9 cellular contexts compared by ENCODE assay signal in the genomic region with DNA sequence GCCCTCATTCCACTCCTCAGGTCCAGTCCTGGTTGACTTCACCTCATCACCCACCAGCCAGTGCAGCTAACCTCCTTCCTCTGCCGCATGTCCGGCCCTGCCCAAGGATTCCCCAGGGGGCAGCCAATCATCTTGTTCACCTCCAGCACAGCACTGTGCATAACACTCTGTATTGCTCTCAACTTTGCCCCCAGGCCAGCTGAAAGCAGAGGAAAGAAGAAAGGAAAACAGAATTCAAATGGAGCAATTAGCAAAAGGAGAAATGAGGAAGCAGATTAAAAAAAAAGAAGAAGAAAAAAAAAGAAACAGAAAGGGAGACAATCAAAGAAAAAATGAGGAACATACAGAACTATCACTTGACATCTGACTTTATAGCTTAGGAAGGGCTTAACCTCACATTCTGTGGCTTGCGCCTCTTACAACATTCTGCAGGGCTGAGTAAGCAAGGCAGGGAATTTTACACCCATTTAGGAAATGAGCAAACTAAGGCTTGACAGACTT. TPM values are rescaled to one million over a fixed set of nuclear protein-coding genes. Genes with fewer than 3 reads are reported as not detected.
DNase-seq lines count a peak whose midpoint lies in the region; ATAC-seq, FAIRE-seq and TF ChIP-seq lines count a peak whose summit lies in the region.
"Had no signal": no experiment of that assay in that cellular context is flagged by ENCODE, and none has a peak within 500 bp of the region (broad histone marks: within the 10 kb centered on the region; RNA-seq: fewer than 3 reads in every experiment).

No MANE protein-coding gene starts in this region.

- peaks cover 7% of the 10 kb centered on the region for H3F3A ChIP-seq in smooth muscle cell (ENCODE audit: low read depth)

- peaks cover 25% of the 10 kb centered on the region for H3K4me1 ChIP-seq in smooth muscle cell (ENCODE audit: low read depth)

- H3K4me3 ChIP-seq in smooth muscle cell (peak overlapping the region; percentile 12), lower leg skin (ENCODE audit: low read depth, poor library complexity, severe bottlenecking) (no peak overlapping the region)

- intact Hi-C loops in lower leg skin (cut with DNase I; ENCODE audit: low total_unique reads) = no loop called here
- intact Hi-C loops in activated naive CD4-positive, alpha-beta T cell treated with anti-CD3 and anti-CD28 coated beads for 36 hours (cut with micrococcal nuclease) = no loop called here

- WGBS in smooth muscle cell (ENCODE audit: low lambda C conversion rate) = 7% methylated on average over 3 of the region's 3 CpGs
- 31 to 58% methylated on average over 3 of the region's 3 CpGs for WGBS in lower leg skin, 2 donors

- no peak overlapping the region for H3K4me3 Mint-ChIP-seq in activated naive CD4-positive, alpha-beta T cell treated with anti-CD3 and anti-CD28 coated beads for 36 hours

- FAIRE-seq in GM18507 (lab: Jason Lieb, UNC) = peak; percentile 77
- FAIRE-seq in HTR-8/SVneo (lab: Jason Lieb, UNC) = peak; percentile 44

- no peaks in the 10 kb centered on the region for H3K9me3 ChIP-seq in smooth muscle cell (replicated peaks; ENCODE audit: low read depth)

- H3K27me3 Mint-ChIP-seq in activated naive CD4-positive, alpha-beta T cell treated with anti-CD3 and anti-CD28 coated beads for 36 hours (ENCODE audit: low read depth) = peaks cover 18% of the 10 kb centered on the region

- peaks cover 2% of the 10 kb centered on the region for H3K36me3 Mint-ChIP-seq in activated naive CD4-positive, alpha-beta T cell treated with anti-CD3 and anti-CD28 coated beads for 36 hours (ENCODE audit: low read depth)

- peak overlapping the region; percentile 26 for H3K27ac ChIP-seq in caudate nucleus (ENCODE audit: low read depth, low read length)
- H3K27ac ChIP-seq in smooth muscle cell (ENCODE audit: low read depth) = peak overlapping the region; percentile 86

- TF ChIP-seq POLR2A in lower leg skin (IDR thresholded peaks at IDR 0.05) = no peak

- CTCF ChIA-PET in activated naive CD4-positive, alpha-beta T cell treated with anti-CD3 and anti-CD28 coated beads for 36 hours (lab: Charles Lee) = no interaction called here

- H3K79me2 ChIP-seq in smooth muscle cell (ENCODE audit: low read depth) = peaks cover 70% of the 10 kb centered on the region

- no peaks in the 10 kb centered on the region for H3K9me3 Mint-ChIP-seq in activated naive CD4-positive, alpha-beta T cell treated with anti-CD3 and anti-CD28 coated beads for 36 hours

- peaks cover 49% of the 10 kb centered on the region for H4K20me1 ChIP-seq in smooth muscle cell (ENCODE audit: low read depth)

- H3K4me1 Mint-ChIP-seq in activated naive CD4-positive, alpha-beta T cell treated with anti-CD3 and anti-CD28 coated beads for 36 hours (ENCODE audit: low read depth) = peaks cover 9% of the 10 kb centered on the region

- no peak for ATAC-seq in SK-N-SH treated with all-trans-retinoic acid at 6 μM for 48 hours

- H3K36me3 ChIP-seq in smooth muscle cell (ENCODE audit: low read depth) = no peaks in the 10 kb centered on the region

- DNase-seq in GM18507 (ENCODE audit: extremely low spot score, insufficient read length, low read depth) (no peak), HTR-8/SVneo (ENCODE audit: insufficient read length, low spot score) (peak; percentile 47), caudate nucleus (lab: John Stamatoyannopoulos, UW) (no peak), smooth muscle cell (lab: John Stamatoyannopoulos, UW; ENCODE audit: unreplicated experiment) (no peak), lower leg skin (ENCODE audit: low spot score in 2 of 2) (no peak), HuH-7 (ENCODE audit: low spot score) (no peak)
- no peak for DNase-seq in activated naive CD4-positive, alpha-beta T cell treated with anti-CD3 and anti-CD28 coated beads for 36 hours
- DNase-seq: NCI-H526 treated with DMSO at 0.1 percent for 48 hours had no signal

- H3K9ac ChIP-seq in smooth muscle cell (ENCODE audit: low read depth) = peak overlapping the region; percentile 16

- no peak overlapping the region for H2AFZ ChIP-seq in smooth muscle cell (ENCODE audit: low read depth)

- no peak for TF ChIP-seq CTCF in smooth muscle cell (IDR thresholded peaks at IDR 0.05; ENCODE audit: borderline replicate concordance, insufficient read depth, poor library complexity, severe bottlenecking)
- TF ChIP-seq CTCF in lower leg skin (IDR thresholded peaks at IDR 0.05) = no peak

- H3K4me2 ChIP-seq in smooth muscle cell = peak overlapping the region; percentile 77

- no peaks in the 10 kb centered on the region for H3K27me3 ChIP-seq in smooth muscle cell (ENCODE audit: low read depth)

- H3K27ac Mint-ChIP-seq in activated naive CD4-positive, alpha-beta T cell treated with anti-CD3 and anti-CD28 coated beads for 36 hours = no peak overlapping the region

TF ChIP-seq in SK-N-SH treated with all-trans-retinoic acid at 6 μM for 48 hours, 23 proteins besides CTCF, POLR2A, EP300 and RAD21:
- TF ChIP-seq ZNF565 (CRISPR knock-in tag; conservative IDR thresholded peaks at IDR 0.05; ENCODE audit: low read depth) (no peak), ZFP30 (CRISPR knock-in tag; IDR thresholded peaks at IDR 0.05) (no peak), ARNTL (CRISPR knock-in tag; IDR thresholded peaks at IDR 0.05; ENCODE audit: borderline replicate concordance, low read depth) (no peak), GLIS3 (CRISPR knock-in tag; IDR thresholded peaks at IDR 0.05) (no peak), SNAI2 (CRISPR knock-in tag; IDR thresholded peaks at IDR 0.05) (no peak), ZC3H10 (CRISPR knock-in tag; IDR thresholded peaks at IDR 0.05) (no peak), CSDC2 (CRISPR knock-in tag; IDR thresholded peaks at IDR 0.05) (no peak)
- TF ChIP-seq, protein P1, sequence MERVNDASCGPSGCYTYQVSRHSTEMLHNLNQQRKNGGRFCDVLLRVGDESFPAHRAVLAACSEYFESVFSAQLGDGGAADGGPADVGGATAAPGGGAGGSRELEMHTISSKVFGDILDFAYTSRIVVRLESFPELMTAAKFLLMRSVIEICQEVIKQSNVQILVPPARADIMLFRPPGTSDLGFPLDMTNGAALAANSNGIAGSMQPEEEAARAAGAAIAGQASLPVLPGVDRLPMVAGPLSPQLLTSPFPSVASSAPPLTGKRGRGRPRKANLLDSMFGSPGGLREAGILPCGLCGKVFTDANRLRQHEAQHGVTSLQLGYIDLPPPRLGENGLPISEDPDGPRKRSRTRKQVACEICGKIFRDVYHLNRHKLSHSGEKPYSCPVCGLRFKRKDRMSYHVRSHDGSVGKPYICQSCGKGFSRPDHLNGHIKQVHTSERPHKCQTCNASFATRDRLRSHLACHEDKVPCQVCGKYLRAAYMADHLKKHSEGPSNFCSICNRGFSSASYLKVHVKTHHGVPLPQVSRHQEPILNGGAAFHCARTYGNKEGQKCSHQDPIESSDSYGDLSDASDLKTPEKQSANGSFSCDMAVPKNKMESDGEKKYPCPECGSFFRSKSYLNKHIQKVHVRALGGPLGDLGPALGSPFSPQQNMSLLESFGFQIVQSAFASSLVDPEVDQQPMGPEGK (CRISPR knock-in tag; IDR thresholded peaks at IDR 0.05; ENCODE audit: borderline replicate concordance) = no peak
- TF ChIP-seq, protein P2, sequence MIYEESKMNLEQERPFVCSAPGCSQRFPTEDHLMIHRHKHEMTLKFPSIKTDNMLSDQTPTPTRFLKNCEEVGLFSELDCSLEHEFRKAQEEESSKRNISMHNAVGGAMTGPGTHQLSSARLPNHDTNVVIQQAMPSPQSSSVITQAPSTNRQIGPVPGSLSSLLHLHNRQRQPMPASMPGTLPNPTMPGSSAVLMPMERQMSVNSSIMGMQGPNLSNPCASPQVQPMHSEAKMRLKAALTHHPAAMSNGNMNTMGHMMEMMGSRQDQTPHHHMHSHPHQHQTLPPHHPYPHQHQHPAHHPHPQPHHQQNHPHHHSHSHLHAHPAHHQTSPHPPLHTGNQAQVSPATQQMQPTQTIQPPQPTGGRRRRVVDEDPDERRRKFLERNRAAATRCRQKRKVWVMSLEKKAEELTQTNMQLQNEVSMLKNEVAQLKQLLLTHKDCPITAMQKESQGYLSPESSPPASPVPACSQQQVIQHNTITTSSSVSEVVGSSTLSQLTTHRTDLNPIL (CRISPR knock-in tag; IDR thresholded peaks at IDR 0.05; ENCODE audit: low read depth) = no peak

RNA-seq across cellular contexts. Expression of a gene that starts 26.1 kb away (rescaled TPM):
- total RNA-seq in smooth muscle cell (103 and 127 TPM in 2 replicates), lower leg skin (100 to 1,000 TPM in 3 of 4 donors, 10 to 100 TPM in 1; 97.8 to 148 (median 117) TPM)
- 73.9 and 86.8 TPM in 2 replicates for polyA plus RNA-seq in smooth muscle cell
- under 1 TPM; 0.31 to 0.52 TPM for total RNA-seq in activated naive CD4-positive, alpha-beta T cell treated with anti-CD3 and anti-CD28 coated beads for 36 hours

Comparison
In these comparisons a context has a peak if more than half of its experiments do, and no peak if none do; other contexts are left out.
1. RNA of a gene that starts 26.1 kb away (total RNA-seq): 97.8 to 148 TPM in lower leg skin and 103 to 127 TPM in smooth muscle cell; 0.31 to 0.52 TPM in activated naive CD4-positive, alpha-beta T cell treated with anti-CD3 and anti-CD28 coated beads for 36 hours; every median in the first group is over 10 times any median in the second.